In genomic region chr1:41241748-41242644, GRCh38 we compare ENCODE assay signal across 8 cellular contexts. TPM values are rescaled to one million over a fixed set of nuclear protein-coding genes. Genes with fewer than 3 reads are reported as not detected.
DNase-seq lines count a peak whose midpoint lies in the region; ATAC-seq, FAIRE-seq and TF ChIP-seq lines count a peak whose summit lies in the region.

TSS of gene SCMH1 (minus strand) at chr1:41242306. CDS start at chr1:41186133, 56,173 bp downstream.

- TF ChIP-seq CTCF in lower leg skin (IDR thresholded peaks at IDR 0.05): no peak

- H3K4me3 ChIP-seq in lower leg skin (ENCODE audit: low read depth, poor library complexity, severe bottlenecking): peak within 1 kb of the TSS; percentile 93

- peak; percentile 44 for ATAC-seq in HG02588 (IDR thresholded peaks at IDR 0.05; ENCODE audit: unreplicated experiment)

- WGBS in lower leg skin, 2 donors: 0 to 2% methylated on average over 8 to 35 of the region's 121 CpGs

- FAIRE-seq in GM12891 (lab: Jason Lieb, UNC): peak; percentile 13

- TF ChIP-seq POLR2A in GM12891 (IDR thresholded peaks at IDR 0.05; ENCODE audit: low read depth, low read length): no peak
- no peak for TF ChIP-seq POLR2A in lower leg skin (IDR thresholded peaks at IDR 0.05)

- DNase-seq in GM12891 (ENCODE audit: insufficient read length, low spot score) (peak; percentile 76), NCI-H2081 (lab: John Stamatoyannopoulos, UW) (peak; percentile 63 to 74), dermis blood vessel endothelial cell (peak; percentile 52), lower leg skin (ENCODE audit: low spot score in 2 of 2) (peak; percentile 18 to 89), putamen (ENCODE audit: low spot score) (no peak)
- peak; percentile 20 to 34 for DNase-seq in activated CD4-positive, alpha-beta T cell treated with anti-CD3 and anti-CD28 coated beads for 24 hours (ENCODE audit: low read depth in 2 of 2)
- peak; percentile 39 to 52 for DNase-seq in stimulated activated CD4-positive, alpha-beta T cell treated with anti-CD3 and anti-CD28 coated beads, Interleukin-4, amount 100 ng/mL, for 48 hours (ENCODE audit: low read depth in 2 of 2)

- intact Hi-C loops in lower leg skin (cut with DNase I; ENCODE audit: low total_unique reads): no loop called here

TF ChIP-seq in GM12891, 5 proteins besides CTCF, POLR2A, EP300 and RAD21:
- TF ChIP-seq POLR2AphosphoS5 (IDR thresholded peaks at IDR 0.05; ENCODE audit: low read depth, low read length): no peak
- TF ChIP-seq TAF1 (IDR thresholded peaks at IDR 0.05; ENCODE audit: low read depth, low read length): peak; percentile 19; the same call in 1 of the 2 replicates

RNA-seq across cellular contexts. Expression of gene SCMH1, which starts in this region (rescaled TPM):
- polyA plus RNA-seq in GM12891 (2012; ENCODE audit: low read depth, missing spikeins): 14.3 TPM
- total RNA-seq in dermis blood vessel endothelial cell (14.8 and 16.0 TPM in 2 replicates), lower leg skin (10 to 100 TPM in 3 of 4 donors, 1 to 10 TPM in 1; 8.9 to 30.9 (median 21.8) TPM)
